ENCODE assay signal across 10 cellular contexts in the genomic region with DNA sequence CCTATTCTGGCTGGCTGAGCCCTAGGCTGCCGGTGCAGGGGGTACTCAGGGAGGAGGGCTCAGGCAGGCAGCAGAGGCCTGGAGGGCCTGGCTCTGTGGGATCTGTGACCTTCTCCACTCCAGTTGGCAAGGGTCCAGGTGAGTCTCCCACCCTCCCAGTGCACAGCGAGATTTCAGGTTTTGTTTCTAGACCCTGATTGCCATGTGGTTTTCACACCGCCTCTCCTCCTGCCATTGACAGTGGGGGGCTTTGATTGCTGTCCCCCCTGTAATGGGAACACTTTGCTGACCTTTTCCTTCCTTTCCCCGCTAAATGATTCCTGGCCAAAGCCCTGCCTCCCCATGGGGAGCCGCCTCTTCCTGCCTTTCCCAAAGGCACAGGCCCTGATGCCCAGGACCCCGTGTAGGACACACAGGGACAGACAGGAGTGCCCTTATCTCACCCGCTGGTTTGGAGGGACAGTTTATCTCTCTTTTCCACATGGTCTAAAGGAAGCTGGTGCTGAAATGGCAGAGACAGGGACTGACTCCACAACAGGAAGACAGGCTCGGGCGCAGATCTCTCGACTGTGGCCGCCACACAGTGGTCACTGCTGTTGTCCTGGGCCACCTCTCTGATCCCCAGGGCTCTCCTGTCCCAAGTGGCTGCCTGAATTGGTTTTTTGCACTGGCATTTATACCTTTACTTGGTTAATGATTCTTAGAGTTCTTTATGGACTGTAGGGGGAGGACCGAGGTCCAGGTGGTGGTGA. TPM values are rescaled to one million over a fixed set of nuclear protein-coding genes. Genes with fewer than 3 reads are reported as not detected.
DNase-seq lines count a peak whose midpoint lies in the region; ATAC-seq and TF ChIP-seq lines count a peak whose summit lies in the region.
"Had no signal": no experiment of that assay in that cellular context is flagged by ENCODE, and none has a peak within 500 bp of the region (broad histone marks: within the 10 kb centered on the region; RNA-seq: fewer than 3 reads in every experiment).

No MANE protein-coding gene starts in this region.

- H3K27me3 ChIP-seq in right cardiac atrium (ENCODE audit: control insufficient read depth, insufficient read depth), result no peaks in the 10 kb centered on the region
- H3K27me3 ChIP-seq in gastrocnemius medialis, result peaks cover under 1 to 24% (median 13%) of the 10 kb centered on the region in 3 donors

- no peak for TF ChIP-seq POLR2A in gastrocnemius medialis (IDR thresholded peaks at IDR 0.05)

- H3K36me3 ChIP-seq in HEK293 (ENCODE audit: control insufficient read depth in 2 of 2, insufficient read depth in 1 of 2, low read length in 2 of 2), result no peaks in the 10 kb centered on the region
- no peaks in the 10 kb centered on the region for H3K36me3 ChIP-seq in gastrocnemius medialis

- 47% methylated on average over 12 of the region's 12 CpGs for WGBS in right cardiac atrium

- H3K27ac ChIP-seq in HEK293 (ENCODE audit: extremely low read depth, low read depth, low read length), result no peak overlapping the region
- peak overlapping the region; percentile 61 for H3K27ac ChIP-seq in right cardiac atrium (ENCODE audit: low read length)
- H3K27ac ChIP-seq in gastrocnemius medialis, result peak overlapping the region; percentile 28 to 48 (median 36)

- intact Hi-C loops in activated CD4-positive, alpha-beta memory T cell treated with anti-CD3 and anti-CD28 coated beads for 36 hours (cut with micrococcal nuclease), result no loop called here
- intact Hi-C loops in right cardiac atrium (cut with DNase I) (loop anchor here in 1 of 4 donors (5.0 kb wide), 1 partner anchor 36 kb away; no protein-coding TSS in a partner anchor), gastrocnemius medialis (cut with DNase I; ENCODE audit: low total_unique reads) (no loop called here)

- ATAC-seq in right cardiac atrium, result peak; percentile 66 to 67
- no peak for ATAC-seq in gastrocnemius medialis
- no peak for ATAC-seq in HG03175 (IDR thresholded peaks at IDR 0.05; ENCODE audit: unreplicated experiment)
- ATAC-seq in HG02852 (IDR thresholded peaks at IDR 0.05; ENCODE audit: unreplicated experiment), result no peak

- peaks cover 19% of the 10 kb centered on the region for H3K36me3 Mint-ChIP-seq in activated CD4-positive, alpha-beta memory T cell treated with anti-CD3 and anti-CD28 coated beads for 36 hours

- no peaks in the 10 kb centered on the region for H3K27me3 Mint-ChIP-seq in activated CD4-positive, alpha-beta memory T cell treated with anti-CD3 and anti-CD28 coated beads for 36 hours

- H3K4me3 ChIP-seq in HEK293 (ENCODE audit: low read depth, low read length) (no peak overlapping the region), right cardiac atrium (ENCODE audit: low read length) (no peak overlapping the region), gastrocnemius medialis (no peak overlapping the region)

- in situ Hi-C loops in gastrocnemius medialis (cut with MboI; ENCODE audit: low sequenced_read_pairs in 4 of 4), result no loop called here

- CTCF ChIA-PET in HEK293 (lab: Yijun Ruan, JAX), result interaction anchor here (0.7 kb wide), 1 partner anchor 16 kb away, joined by 3 read pairs; no protein-coding TSS in a partner anchor
- CTCF ChIA-PET in activated CD4-positive, alpha-beta memory T cell treated with anti-CD3 and anti-CD28 coated beads for 36 hours (lab: Charles Lee), result no interaction called here

- H3K4me1 ChIP-seq in HEK293 (ENCODE audit: control insufficient read depth, insufficient read depth, low read length) (peaks cover 2% of the 10 kb centered on the region; the same call in 1 of the 2 replicates), right cardiac atrium (ENCODE audit: control insufficient read depth, insufficient read depth, low read length) (peaks cover 58% of the 10 kb centered on the region), gastrocnemius medialis (peaks cover 20 to 37% of the 10 kb centered on the region in 2 donors)

- TF ChIP-seq CTCF in HEK293 (tag by site-specific recombination; IDR thresholded peaks at IDR 0.05) (no peak), gastrocnemius medialis (IDR thresholded peaks at IDR 0.05 in 4 of 5, conservative IDR thresholded peaks at IDR 0.05 in 1 of 5) (no peak)

- no peak overlapping the region for H3K4me3 Mint-ChIP-seq in activated CD4-positive, alpha-beta memory T cell treated with anti-CD3 and anti-CD28 coated beads for 36 hours

- POLR2A ChIA-PET in HEK293 (lab: Yijun Ruan, JAX), result no interaction called here
- POLR2A ChIA-PET in activated CD4-positive, alpha-beta memory T cell treated with anti-CD3 and anti-CD28 coated beads for 36 hours (lab: Charles Lee), result interaction anchor here (1.3 kb wide), 1 partner anchor 42 kb away, joined by 3 read pairs; no protein-coding TSS in a partner anchor

- H3K9me3 Mint-ChIP-seq in activated CD4-positive, alpha-beta memory T cell treated with anti-CD3 and anti-CD28 coated beads for 36 hours, result peaks cover 19% of the 10 kb centered on the region

- H3K27ac Mint-ChIP-seq in activated CD4-positive, alpha-beta memory T cell treated with anti-CD3 and anti-CD28 coated beads for 36 hours, result peak overlapping the region; percentile 4

- peaks cover 87% of the 10 kb centered on the region for H3K4me1 Mint-ChIP-seq in activated CD4-positive, alpha-beta memory T cell treated with anti-CD3 and anti-CD28 coated beads for 36 hours (ENCODE audit: low read depth)

- DNase-seq in activated CD4-positive, alpha-beta memory T cell treated with anti-CD3 and anti-CD28 coated beads for 36 hours, result no peak
- DNase-seq in right cardiac atrium, result peak; percentile 56 to 64 (median 57)
- DNase-seq in gastrocnemius medialis, result no peak
- no peak for DNase-seq in NCI-H2107 (lab: John Stamatoyannopoulos, UW)
- no peak for DNase-seq in DMS153 treated with DMSO at 0.1 percent for 48 hours (lab: John Stamatoyannopoulos, UW; ENCODE audit: unreplicated experiment)
- DNase-seq: activated gamma-delta T cell, NCI-H2171 had no signal

- no peaks in the 10 kb centered on the region for H3K9me3 ChIP-seq in HEK293 (ENCODE audit: control insufficient read depth, insufficient read depth, low read depth, low read length)
- H3K9me3 ChIP-seq in right cardiac atrium (ENCODE audit: control insufficient read depth, low read length), result no peaks in the 10 kb centered on the region
- H3K9me3 ChIP-seq in gastrocnemius medialis, result peaks cover 0 to 5% (median 3%) of the 10 kb centered on the region in 3 donors

TF ChIP-seq in HEK293, 187 proteins besides CTCF, POLR2A, EP300 and RAD21:
- TF ChIP-seq ZNF433 (tag by site-specific recombination; IDR thresholded peaks at IDR 0.05; ENCODE audit: low read depth) (no peak), ZIC2 (tag by site-specific recombination; IDR thresholded peaks at IDR 0.05) (peak; percentile 79)
TF ChIP-seq in HEK293: peak in this region for 1.

RNA-seq across cellular contexts. Expression of a gene that starts 43.4 kb away (rescaled TPM):
- 10 to 100 TPM; 60.4 to 69.0 TPM for total RNA-seq in activated CD4-positive, alpha-beta memory T cell treated with anti-CD3 and anti-CD28 coated beads for 36 hours
- 10 to 100 TPM; 35.4 to 48.0 (median 36.6) TPM for total RNA-seq in right cardiac atrium
- polyA plus RNA-seq in right cardiac atrium, result 18.3 TPM
- 10 to 100 TPM; 10.3 to 13.0 (median 12.4) TPM for total RNA-seq in gastrocnemius medialis

Comparison
In these comparisons a context has a peak if more than half of its experiments do, and no peak if none do; other contexts are left out.
1. DNase-seq: peak in right cardiac atrium (3 of 3); none in activated CD4-positive, alpha-beta memory T cell treated with anti-CD3 and anti-CD28 coated beads for 36 hours (single experiment), gastrocnemius medialis (0 of 2), NCI-H2107 (single experiment) and DMS153 treated with DMSO at 0.1 percent for 48 hours (single experiment).
2. ATAC-seq: peak in right cardiac atrium (2 of 2); none in gastrocnemius medialis (0 of 2), HG03175 (single experiment) and HG02852 (single experiment).